1 cellular context compared by ENCODE assay signal in the genomic region with DNA sequence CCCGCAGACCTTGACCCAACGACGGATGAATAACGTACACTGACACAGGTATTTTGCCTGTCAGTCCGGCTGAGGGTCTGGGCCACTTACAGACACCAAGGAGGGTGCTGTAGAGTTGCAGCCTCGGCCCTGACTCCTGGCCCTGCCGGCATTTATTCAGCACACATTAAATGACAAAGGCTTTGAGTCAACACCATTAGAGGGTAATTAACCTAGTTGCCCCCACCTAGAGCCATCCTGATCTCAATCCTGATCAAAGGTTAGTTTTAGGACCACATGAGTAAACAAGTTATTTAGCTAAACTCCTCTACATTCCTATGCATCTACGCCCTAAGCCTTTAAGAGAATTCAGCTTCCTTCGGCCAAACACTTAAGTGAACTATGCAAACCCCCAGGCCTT.
TF ChIP-seq lines count a peak whose summit lies in the region.

No MANE protein-coding gene starts in this region.

TF ChIP-seq in H1, 55 proteins besides CTCF, POLR2A, EP300 and RAD21:
- peak; percentile 80 for TF ChIP-seq NANOG (IDR thresholded peaks at IDR 0.05; ENCODE audit: insufficient read depth, low read depth, low read length, poor library complexity, severe bottlenecking)
- TF ChIP-seq, protein P1, sequence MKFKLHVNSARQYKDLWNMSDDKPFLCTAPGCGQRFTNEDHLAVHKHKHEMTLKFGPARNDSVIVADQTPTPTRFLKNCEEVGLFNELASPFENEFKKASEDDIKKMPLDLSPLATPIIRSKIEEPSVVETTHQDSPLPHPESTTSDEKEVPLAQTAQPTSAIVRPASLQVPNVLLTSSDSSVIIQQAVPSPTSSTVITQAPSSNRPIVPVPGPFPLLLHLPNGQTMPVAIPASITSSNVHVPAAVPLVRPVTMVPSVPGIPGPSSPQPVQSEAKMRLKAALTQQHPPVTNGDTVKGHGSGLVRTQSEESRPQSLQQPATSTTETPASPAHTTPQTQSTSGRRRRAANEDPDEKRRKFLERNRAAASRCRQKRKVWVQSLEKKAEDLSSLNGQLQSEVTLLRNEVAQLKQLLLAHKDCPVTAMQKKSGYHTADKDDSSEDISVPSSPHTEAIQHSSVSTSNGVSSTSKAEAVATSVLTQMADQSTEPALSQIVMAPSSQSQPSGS (IDR thresholded peaks at IDR 0.05; ENCODE audit: low read length): no peak
